Comparison of ENCODE assay signal across 17 cellular contexts in genomic region chr3:23389089-23389488, GRCh38.
A peak's percentile ranks its signal among the peaks of the same experiment; 100 is the strongest.
DNase-seq lines count a peak whose midpoint lies in the region; ATAC-seq and TF ChIP-seq lines count a peak whose summit lies in the region.
"Had no signal": no experiment of that assay in that cellular context is flagged by ENCODE, and none has a peak within 500 bp of the region (broad histone marks: within the 10 kb centered on the region; RNA-seq: fewer than 3 reads in every experiment).

No MANE protein-coding gene starts in this region.

- peaks cover 0 to 12% (median 0%) of the 10 kb centered on the region in 5 donors for H3K36me3 Mint-ChIP-seq in naive thymus-derived CD4-positive, alpha-beta T cell
- H3K36me3 Mint-ChIP-seq: natural killer cell treated with Interleukin-12 subunit alpha and Interleukin-12 subunit beta and Interleukin-15 and Interleukin-18, amount 100 ng/mL, for 72 hours had no signal

- no peak overlapping the region for H3K27ac ChIP-seq in PC-3 (ENCODE audit: low read length)
- H3K27ac ChIP-seq in naive thymus-derived CD4-positive, alpha-beta T cell (ENCODE audit: low read depth, low read length): no peak overlapping the region
- H3K27ac ChIP-seq: brain microvascular endothelial cell, gastrocnemius medialis, thoracic aorta had no signal

- no peak overlapping the region for H3K4me3 Mint-ChIP-seq in naive thymus-derived CD4-positive, alpha-beta T cell
- H3K4me3 Mint-ChIP-seq: activated naive CD4-positive, alpha-beta T cell treated with anti-CD3 and anti-CD28 coated beads for 36 hours; effector memory CD8-positive, alpha-beta T cell; natural killer cell treated with Interleukin-12 subunit alpha and Interleukin-12 subunit beta and Interleukin-15 and Interleukin-18, amount 100 ng/mL, for 72 hours had no signal

- H3K27me3 ChIP-seq in PC-3 (ENCODE audit: low read length): no peaks in the 10 kb centered on the region
- no peaks in the 10 kb centered on the region for H3K27me3 ChIP-seq in naive thymus-derived CD4-positive, alpha-beta T cell (ENCODE audit: control insufficient read depth in 2 of 2, insufficient read depth in 2 of 2, low read length in 2 of 2)
- H3K27me3 ChIP-seq: brain microvascular endothelial cell, gastrocnemius medialis had no signal

- H3K4me1 Mint-ChIP-seq in naive thymus-derived CD4-positive, alpha-beta T cell: peaks cover 0 to 19% (median 7%) of the 10 kb centered on the region in 7 donors

- intact Hi-C loops in PC-3 (cut with micrococcal nuclease): no loop called here
- intact Hi-C loops in naive thymus-derived CD4-positive, alpha-beta T cell (cut with micrococcal nuclease): no loop called here

- no peak overlapping the region for H3K9ac ChIP-seq in PC-3 (ENCODE audit: low read length)

- no peaks in the 10 kb centered on the region for H3K79me2 ChIP-seq in PC-3 (ENCODE audit: low read length)

- peaks cover 5% of the 10 kb centered on the region; the same call in 1 of the 2 replicates for H3K4me1 ChIP-seq in PC-3 (ENCODE audit: insufficient read depth, low read length)
- no peaks in the 10 kb centered on the region for H3K4me1 ChIP-seq in naive thymus-derived CD4-positive, alpha-beta T cell (ENCODE audit: control insufficient read depth in 2 of 2, insufficient read depth in 2 of 2, low read length in 2 of 2)

- H3K4me2 ChIP-seq in PC-3 (ENCODE audit: low read length): no peak overlapping the region

- CTCF ChIA-PET in PC-3 (lab: Charles Lee): no interaction called here
- CTCF ChIA-PET in naive thymus-derived CD4-positive, alpha-beta T cell (lab: Charles Lee): no interaction called here

- no peaks in the 10 kb centered on the region for H4K20me1 ChIP-seq in PC-3 (ENCODE audit: low read length)

- POLR2A ChIA-PET in PC-3 (lab: Charles Lee; ENCODE audit: unreplicated experiment): no interaction called here
- POLR2A ChIA-PET in naive thymus-derived CD4-positive, alpha-beta T cell (lab: Charles Lee): no interaction called here

- no peak for TF ChIP-seq CTCF in PC-3 (conservative IDR thresholded peaks at IDR 0.05; ENCODE audit: low read depth, low read length)

- H3F3A ChIP-seq in PC-3 (ENCODE audit: low read length, unreplicated experiment): no peaks in the 10 kb centered on the region

- no peak overlapping the region for H3K27ac Mint-ChIP-seq in naive thymus-derived CD4-positive, alpha-beta T cell
- H3K27ac Mint-ChIP-seq: activated naive CD4-positive, alpha-beta T cell treated with anti-CD3 and anti-CD28 coated beads for 36 hours; effector memory CD8-positive, alpha-beta T cell; natural killer cell treated with Interleukin-12 subunit alpha and Interleukin-12 subunit beta and Interleukin-15 and Interleukin-18, amount 100 ng/mL, for 72 hours had no signal

- peak; percentile 82 for DNase-seq in DMS53 (lab: John Stamatoyannopoulos, UW)
- DNase-seq in NCI-H146 treated with DMSO at 0.1 percent for 48 hours (lab: John Stamatoyannopoulos, UW; ENCODE audit: unreplicated experiment): peak; percentile 74
- peak; percentile 59 for DNase-seq in PC-3
- peak; percentile 30 for DNase-seq in iPS-NIHi7 (ENCODE audit: extremely low spot score)
- DNase-seq in epidermal melanocyte (ENCODE audit: insufficient read length, low spot score): no peak
- DNase-seq in naive thymus-derived CD4-positive, alpha-beta T cell: no peak
- DNase-seq in NCI-H82 treated with DMSO at 0.1 percent for 48 hours (lab: John Stamatoyannopoulos, UW; ENCODE audit: unreplicated experiment): no peak
- DNase-seq: activated naive CD4-positive, alpha-beta T cell treated with anti-CD3 and anti-CD28 coated beads for 36 hours; brain microvascular endothelial cell; DMS79 treated with DMSO at 0.1 percent for 48 hours; effector memory CD8-positive, alpha-beta T cell; gastrocnemius medialis; left cardiac atrium; NCI-H1105 treated with DMSO at 0.1 percent for 48 hours had no signal

- H3K36me3 ChIP-seq in PC-3 (ENCODE audit: low read depth, low read length): no peaks in the 10 kb centered on the region
- no peaks in the 10 kb centered on the region for H3K36me3 ChIP-seq in naive thymus-derived CD4-positive, alpha-beta T cell (ENCODE audit: control insufficient read depth in 2 of 3, insufficient read depth in 3 of 3, low read length in 3 of 3)
- H3K36me3 ChIP-seq: brain microvascular endothelial cell, gastrocnemius medialis, thoracic aorta had no signal

- no TSS peak for BruUV-seq in PC-3 (replicated peaks; lab: Mats Ljungman, UMichigan)

- no peak overlapping the region for H2AFZ ChIP-seq in PC-3 (ENCODE audit: low read length)

- H3K9me3 ChIP-seq in PC-3 (ENCODE audit: low read length): no peaks in the 10 kb centered on the region
- H3K9me3 ChIP-seq in naive thymus-derived CD4-positive, alpha-beta T cell (ENCODE audit: control insufficient read depth in 2 of 3, low read length in 3 of 3): no peaks in the 10 kb centered on the region
- H3K9me3 ChIP-seq: gastrocnemius medialis, thoracic aorta had no signal

- H3K9me3 Mint-ChIP-seq in naive thymus-derived CD4-positive, alpha-beta T cell: peaks cover 0 to 1% (median 0%) of the 10 kb centered on the region in 11 donors
- H3K9me3 Mint-ChIP-seq: activated naive CD4-positive, alpha-beta T cell treated with anti-CD3 and anti-CD28 coated beads for 36 hours; effector memory CD8-positive, alpha-beta T cell; natural killer cell treated with Interleukin-12 subunit alpha and Interleukin-12 subunit beta and Interleukin-15 and Interleukin-18, amount 100 ng/mL, for 72 hours had no signal

- H3K9me2 ChIP-seq in PC-3 (replicated peaks; ENCODE audit: low read length): no peaks in the 10 kb centered on the region

- ATAC-seq in PC-3 (peak; percentile 96), GM21737 (IDR thresholded peaks at IDR 0.05; ENCODE audit: unreplicated experiment) (no peak)
- ATAC-seq in naive thymus-derived CD4-positive, alpha-beta T cell: no peak
- ATAC-seq: effector memory CD8-positive, alpha-beta T cell; gastrocnemius medialis; left cardiac atrium; natural killer cell treated with Interleukin-12 subunit alpha and Interleukin-12 subunit beta and Interleukin-15 and Interleukin-18, amount 100 ng/mL, for 72 hours had no signal

- H3K4me3 ChIP-seq in PC-3 (ENCODE audit: low read length): no peak overlapping the region
- H3K4me3 ChIP-seq in naive thymus-derived CD4-positive, alpha-beta T cell (ENCODE audit: low read length): no peak overlapping the region
- H3K4me3 ChIP-seq: gastrocnemius medialis, thoracic aorta had no signal

- peaks cover 0 to 2% (median 0%) of the 10 kb centered on the region in 5 donors for H3K27me3 Mint-ChIP-seq in naive thymus-derived CD4-positive, alpha-beta T cell
- H3K27me3 Mint-ChIP-seq: natural killer cell treated with Interleukin-12 subunit alpha and Interleukin-12 subunit beta and Interleukin-15 and Interleukin-18, amount 100 ng/mL, for 72 hours had no signal

Comparison
In these comparisons a context has a peak if more than half of its experiments do, and no peak if none do; other contexts are left out.
1. DNase-seq: peak in DMS53 (single experiment), NCI-H146 treated with DMSO at 0.1 percent for 48 hours (single experiment), PC-3 (single experiment) and iPS-NIHi7 (single experiment); none in epidermal melanocyte (single experiment), naive thymus-derived CD4-positive, alpha-beta T cell (0 of 9) and NCI-H82 treated with DMSO at 0.1 percent for 48 hours (single experiment).